8 cellular contexts compared by ENCODE assay signal in the genomic region with DNA sequence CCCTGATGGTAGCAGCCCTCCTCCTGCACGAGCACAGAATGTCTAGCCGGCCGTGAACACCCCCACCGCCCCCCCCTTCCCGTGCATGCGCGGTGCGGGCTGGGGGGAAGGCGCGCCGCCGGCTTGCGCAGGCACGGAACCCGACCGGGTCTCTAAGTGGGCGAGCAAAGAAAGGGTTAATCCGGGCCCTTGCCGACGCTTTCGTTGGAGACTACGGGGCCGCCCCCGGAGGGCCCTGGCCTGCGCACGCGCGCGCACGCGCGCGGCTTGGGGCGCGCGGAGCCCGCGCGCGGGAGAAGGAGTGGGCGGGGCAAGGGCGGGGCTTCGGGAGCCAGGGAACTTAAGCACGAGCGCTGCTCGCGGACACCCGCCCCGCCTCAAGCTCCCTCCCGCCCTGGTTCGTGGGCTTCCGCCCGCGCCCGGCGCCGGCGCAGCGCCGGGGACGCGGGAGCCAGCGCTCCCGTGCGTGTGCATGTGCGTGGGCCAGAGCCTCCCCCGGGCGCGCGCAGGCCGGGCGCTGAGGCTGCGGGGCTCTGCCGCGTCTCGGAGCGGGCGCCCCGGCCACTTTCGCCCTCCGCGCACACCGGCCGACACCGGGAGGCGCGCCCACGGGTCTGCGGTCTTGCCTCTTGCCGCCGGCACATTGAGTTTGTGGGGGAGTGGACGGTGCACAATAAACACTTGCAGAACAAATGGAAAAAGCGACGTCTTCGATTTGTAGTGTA. TPM values are rescaled to one million over a fixed set of nuclear protein-coding genes. Genes with fewer than 3 reads are reported as not detected.
A peak's percentile ranks its signal among the peaks of the same experiment; 100 is the strongest.
DNase-seq lines count a peak whose midpoint lies in the region; ATAC-seq and TF ChIP-seq lines count a peak whose summit lies in the region.

No MANE protein-coding gene starts in this region.

- H3K27ac Mint-ChIP-seq in activated CD4-positive, alpha-beta T cell treated with anti-CD3 and anti-CD28 coated beads for 36 hours, result peak overlapping the region; percentile 98

- CTCF ChIA-PET in activated CD4-positive, alpha-beta T cell treated with anti-CD3 and anti-CD28 coated beads for 36 hours (lab: Charles Lee), result interaction anchor here (1.8 kb wide), 1 partner anchor 59 kb away, joined by 14 read pairs; no protein-coding TSS in a partner anchor

- peak overlapping the region; percentile 89 for H3K4me3 Mint-ChIP-seq in activated CD4-positive, alpha-beta T cell treated with anti-CD3 and anti-CD28 coated beads for 36 hours

- H3K27me3 ChIP-seq in layer of hippocampus (ENCODE audit: control insufficient read depth, insufficient read depth, low read length), result no peaks in the 10 kb centered on the region

- peaks cover 21% of the 10 kb centered on the region for H3K36me3 Mint-ChIP-seq in activated CD4-positive, alpha-beta T cell treated with anti-CD3 and anti-CD28 coated beads for 36 hours (ENCODE audit: low read depth)

- peaks cover under 1% of the 10 kb centered on the region for H3K27me3 Mint-ChIP-seq in activated CD4-positive, alpha-beta T cell treated with anti-CD3 and anti-CD28 coated beads for 36 hours

- intact Hi-C loops in activated CD4-positive, alpha-beta T cell treated with anti-CD3 and anti-CD28 coated beads for 36 hours (cut with DNase I, micrococcal nuclease), result loop anchor here (1.0 to 10.0 kb wide), 7 partner anchors 14 to 1844 kb away; partner anchors contain the start of genes EPB41L3 (in 1 of the 2) and TGIF1 (in 1 of the 2)

- peak; percentile 67 for ATAC-seq in HG03378 (IDR thresholded peaks at IDR 0.05; ENCODE audit: unreplicated experiment)
- ATAC-seq in activated CD4-positive, alpha-beta T cell treated with anti-CD3 and anti-CD28 coated beads for 36 hours, result peak; percentile 64

- peak overlapping the region; percentile 96 for H3K27ac ChIP-seq in cingulate gyrus (ENCODE audit: low read depth, low read length)
- peak overlapping the region; percentile 96 for H3K27ac ChIP-seq in layer of hippocampus (ENCODE audit: low read depth, low read length)

- H3K9me3 Mint-ChIP-seq in activated CD4-positive, alpha-beta T cell treated with anti-CD3 and anti-CD28 coated beads for 36 hours (ENCODE audit: low read depth), result no peaks in the 10 kb centered on the region

- DNase-seq in AML-193 (lab: John Stamatoyannopoulos, UW) (peak; percentile 86 to 95), NCI-H446 treated with DMSO at 0.1 percent for 48 hours (lab: John Stamatoyannopoulos, UW) (peak; percentile 91)
- peak; percentile 96 for DNase-seq in activated CD4-positive, alpha-beta T cell treated with anti-CD3 and anti-CD28 coated beads for 36 hours
- DNase-seq in stimulated activated CD4-positive, alpha-beta T cell treated with anti-CD3 and anti-CD28 coated beads, Interleukin-1b, Interleukin-23, amount 100 ng/mL, for 24 hours (ENCODE audit: low read depth in 4 of 4, low spot score in 1 of 4), result peak; percentile 88 to 96 (median 89)

- POLR2A ChIA-PET in activated CD4-positive, alpha-beta T cell treated with anti-CD3 and anti-CD28 coated beads for 36 hours (lab: Charles Lee), result interaction anchor here (0.6 to 4.6 kb wide), 4 partner anchors 59 to 1050 kb away, joined by 3 to 36 read pairs (median 4); no protein-coding TSS in a partner anchor

- peaks cover 34% of the 10 kb centered on the region for H3K4me1 Mint-ChIP-seq in activated CD4-positive, alpha-beta T cell treated with anti-CD3 and anti-CD28 coated beads for 36 hours

- TF ChIP-seq POLR2A in GM19099 (IDR thresholded peaks at IDR 0.05; ENCODE audit: extremely low read depth, insufficient read length, low read depth), result peak; percentile 64

RNA-seq across cellular contexts. Expression of gene ZBTB14, which starts 0.6 kb away (rescaled TPM):
- total RNA-seq in activated CD4-positive, alpha-beta T cell treated with anti-CD3 and anti-CD28 coated beads for 36 hours, result 10 to 100 TPM; 20.9 to 23.4 TPM

Comparison
In these comparisons a context has a peak if more than half of its experiments do, and no peak if none do; other contexts are left out.
1. Peak in every context shown above with its lines: DNase-seq, ATAC-seq and H3K27ac ChIP-seq.